Comparison of ENCODE assay signal across 23 cellular contexts in genomic region chr12:53128780-53129747, GRCh38. TPM values are rescaled to one million over a fixed set of nuclear protein-coding genes. Genes with fewer than 3 reads are reported as not detected.
"Had no signal": no experiment of that assay in that cellular context is flagged by ENCODE, and none has a peak within 500 bp of the region (broad histone marks: within the 10 kb centered on the region; RNA-seq: fewer than 3 reads in every experiment).

No MANE protein-coding gene starts in this region.

- H3K9ac ChIP-seq: parathyroid adenoma had no signal

- H3K36me3 ChIP-seq: right lobe of liver, upper lobe of left lung, WERI-Rb-1 had no signal

- H3K9me3 Mint-ChIP-seq: activated naive CD8-positive, alpha-beta T cell treated with anti-CD3 and anti-CD28 coated beads for 36 hours; memory B cell; naive B cell; stimulated activated effector memory CD8-positive, alpha-beta T cell treated with anti-CD3 and anti-CD28 coated beads, Interleukin-12 subunit alpha, Interleukin-12 subunit beta, amount 100 ng/mL, for 72 hours had no signal

- H3K79me2 ChIP-seq: parathyroid adenoma had no signal

- H3K4me1 Mint-ChIP-seq: activated naive CD8-positive, alpha-beta T cell treated with anti-CD3 and anti-CD28 coated beads for 36 hours; stimulated activated effector memory CD8-positive, alpha-beta T cell treated with anti-CD3 and anti-CD28 coated beads, Interleukin-12 subunit alpha, Interleukin-12 subunit beta, amount 100 ng/mL, for 72 hours had no signal

- H3K27ac ChIP-seq: epithelial cell of prostate, foreskin keratinocyte, parathyroid adenoma, right lobe of liver, testis, upper lobe of left lung, WERI-Rb-1 had no signal

- H3K4me2 ChIP-seq: smooth muscle cell had no signal

- H3K27me3 ChIP-seq: foreskin keratinocyte, right lobe of liver, testis, upper lobe of left lung had no signal

- DNase-seq: activated CD4-positive, alpha-beta T cell treated with anti-CD3 and anti-CD28 coated beads for 1 hour; activated CD4-positive, alpha-beta T cell treated with anti-CD3 and anti-CD28 coated beads, Interleukin-2, amount 50 U/mL, for 48 hours; activated naive CD4-positive, alpha-beta T cell; activated naive CD8-positive, alpha-beta T cell treated with anti-CD3 and anti-CD28 coated beads for 36 hours; amniotic stem cell; foreskin keratinocyte; hypothalamus; kidney; mucosa of descending colon; naive B cell; right lobe of liver; stimulated activated CD4-positive, alpha-beta T cell treated with anti-CD3 and anti-CD28 coated beads, Interleukin-4, amount 100 ng/mL, for 24 hours; T-helper 2 cell; testis; upper lobe of left lung; WERI-Rb-1 had no signal

- H3K27me3 Mint-ChIP-seq: activated naive CD8-positive, alpha-beta T cell treated with anti-CD3 and anti-CD28 coated beads for 36 hours had no signal

- H2AFZ ChIP-seq: parathyroid adenoma had no signal

- H3K4me3 Mint-ChIP-seq: activated naive CD8-positive, alpha-beta T cell treated with anti-CD3 and anti-CD28 coated beads for 36 hours; memory B cell; naive B cell; stimulated activated effector memory CD8-positive, alpha-beta T cell treated with anti-CD3 and anti-CD28 coated beads, Interleukin-12 subunit alpha, Interleukin-12 subunit beta, amount 100 ng/mL, for 72 hours had no signal

- H3K9me3 ChIP-seq: mucosa of descending colon, right lobe of liver, testis, upper lobe of left lung had no signal

- H3K4me3 ChIP-seq: mucosa of descending colon, right lobe of liver, smooth muscle cell, testis, upper lobe of left lung had no signal

- H3K4me1 ChIP-seq: foreskin keratinocyte, parathyroid adenoma, right lobe of liver, testis, upper lobe of left lung had no signal

- H3K27ac Mint-ChIP-seq: activated naive CD8-positive, alpha-beta T cell treated with anti-CD3 and anti-CD28 coated beads for 36 hours; memory B cell; naive B cell; stimulated activated effector memory CD8-positive, alpha-beta T cell treated with anti-CD3 and anti-CD28 coated beads, Interleukin-12 subunit alpha, Interleukin-12 subunit beta, amount 100 ng/mL, for 72 hours had no signal

- H3K36me3 Mint-ChIP-seq: activated naive CD8-positive, alpha-beta T cell treated with anti-CD3 and anti-CD28 coated beads for 36 hours; memory B cell; naive B cell had no signal

RNA-seq across cellular contexts. Expression of gene SOAT2, which starts 25.8 kb away (rescaled TPM):
- total RNA-seq: cardiac septum, dermis microvascular lymphatic vessel endothelial cell, foreskin keratinocyte, smooth muscle cell had no signal
